Comparison of ENCODE assay signal across 39 cellular contexts in the genomic region with DNA sequence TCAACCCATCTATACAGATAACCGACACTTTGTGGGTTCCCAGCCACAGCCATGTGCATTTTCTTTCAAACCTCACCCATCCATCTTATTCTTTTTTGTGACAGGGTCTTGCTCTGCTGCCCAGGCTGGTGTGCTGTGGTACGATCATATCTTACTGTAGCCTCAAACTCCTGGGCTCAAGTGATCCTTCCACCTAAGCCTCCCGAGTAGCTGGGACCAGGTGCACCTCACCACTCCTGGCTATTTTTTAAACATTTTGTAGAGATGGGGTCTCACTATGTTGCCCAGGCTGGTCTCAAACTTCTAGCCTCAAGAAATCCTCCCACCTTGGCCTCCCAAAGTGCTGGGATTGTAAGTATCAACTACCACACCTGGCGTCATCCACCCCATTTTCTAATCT. TPM values are rescaled to one million over a fixed set of nuclear protein-coding genes. Genes with fewer than 3 reads are reported as not detected.
"Had no signal": no experiment of that assay in that cellular context is flagged by ENCODE, and none has a peak within 500 bp of the region (broad histone marks: within the 10 kb centered on the region; RNA-seq: fewer than 3 reads in every experiment).

No MANE protein-coding gene starts in this region.

- H3K36me3 ChIP-seq: MG63 had no signal

- H3K4me3 ChIP-seq: MG63 had no signal

- H3K9me3 ChIP-seq: MG63 had no signal

- DNase-seq: Kasumi-1, MG63, MM.1S, MV-4-11, NCI-H1048, NCI-H1092, NCI-H1092 treated with DMSO at 0.1 percent for 48 hours, NCI-H1105, NCI-H1105 treated with DMSO at 0.1 percent for 48 hours, NCI-H1417, NCI-H1417 treated with DMSO at 0.1 percent for 48 hours, NCI-H1436, NCI-H1436 treated with DMSO at 0.1 percent for 48 hours, NCI-H146, NCI-H1694, NCI-H1694 treated with DMSO at 0.1 percent for 48 hours, NCI-H187, NCI-H187 treated with DMSO at 0.1 percent for 48 hours, NCI-H1930, NCI-H2029, NCI-H2029 treated with DMSO at 0.1 percent for 48 hours, NCI-H2081, NCI-H2081 treated with DMSO at 0.1 percent for 48 hours, NCI-H2107, NCI-H2171, NCI-H2171 treated with DMSO at 0.1 percent for 48 hours, NCI-H2227 treated with DMSO at 0.1 percent for 48 hours, NCI-H226, NCI-H345, NCI-H446, NCI-H446 treated with DMSO at 0.1 percent for 48 hours, NCI-H510A, NCI-H510A treated with DMSO at 0.1 percent for 48 hours, NCI-H524, NCI-H524 treated with DMSO at 0.1 percent for 48 hours had no signal

RNA-seq across cellular contexts. Expression of a gene that starts 24.7 kb away (rescaled TPM):
- total RNA-seq: LHCN-M2, M059J, MCF 10A, NCI-H460 had no signal
